In genomic region chr19:45584332-45585157, GRCh38 we compare ENCODE assay signal across 8 cellular contexts. TPM values are rescaled to one million over a fixed set of nuclear protein-coding genes. Genes with fewer than 3 reads are reported as not detected.
DNase-seq lines count a peak whose midpoint lies in the region; ATAC-seq, FAIRE-seq and TF ChIP-seq lines count a peak whose summit lies in the region.

TSS of gene OPA3 (minus strand) at chr19:45584802. CDS start at chr19:45584764, 38 bp downstream.

- peak within 1 kb of the TSS; percentile 62 to 74 for H3K4me3 ChIP-seq in prostate gland

- no peaks in the 10 kb centered on the region for H3K36me3 ChIP-seq in prostate gland

- no peaks in the 10 kb centered on the region for H3K4me1 ChIP-seq in prostate gland (replicated peaks)

- under 1% methylated on average over 57 of the region's 63 CpGs for WGBS in prostate gland

- ATAC-seq in GM18498 (IDR thresholded peaks at IDR 0.05; ENCODE audit: unreplicated experiment) (peak; percentile 90), HG02938 (IDR thresholded peaks at IDR 0.05; ENCODE audit: unreplicated experiment) (peak; percentile 81), left ventricle myocardium superior (peak; percentile 95)

- peak within 1 kb of the TSS; percentile 99 for H3K27ac ChIP-seq in angular gyrus (ENCODE audit: low read depth, low read length)
- H3K27ac ChIP-seq in prostate gland = peak within 1 kb of the TSS; percentile 95 to 98

- peak; percentile 99 to 100 for DNase-seq in NCI-H187 (lab: John Stamatoyannopoulos, UW)
- DNase-seq in T-helper 2 cell = peak; percentile 96 to 100 (median 99)
- DNase-seq in left ventricle myocardium superior = peak; percentile 100
- DNase-seq in prostate gland (ENCODE audit: low spot score) = peak; percentile 100
- peak; percentile 97 for DNase-seq in urothelium cell line (ENCODE audit: low spot score)

- intact Hi-C loops in left ventricle myocardium superior (cut with micrococcal nuclease) = no loop called here
- intact Hi-C loops in prostate gland (cut with DNase I) = no loop called here

- H3K9me3 ChIP-seq in prostate gland = no peaks in the 10 kb centered on the region

- FAIRE-seq in urothelium cell line (lab: Jason Lieb, UNC) = peak; percentile 99

- TF ChIP-seq POLR2A in prostate gland (IDR thresholded peaks at IDR 0.05) = peak; percentile 44

- H3K27me3 ChIP-seq in prostate gland (replicated peaks; ENCODE audit: insufficient read depth) = no peaks in the 10 kb centered on the region

- peak in 3 of 4 experiments; percentile 18 to 48 (median 34) for TF ChIP-seq CTCF in prostate gland (IDR thresholded peaks at IDR 0.05)

RNA-seq across cellular contexts. Expression of gene OPA3, which starts in this region (rescaled TPM):
- 26.9 TPM for total RNA-seq in left ventricle myocardium superior
- 10 to 100 TPM in 1 of 2 donors, 1 to 10 TPM in 1; 7.2 to 14.5 TPM for total RNA-seq in prostate gland

Comparison
In these comparisons a context has a peak if more than half of its experiments do, and no peak if none do; other contexts are left out.
1. Peak in every context shown above with its lines: DNase-seq, ATAC-seq, H3K4me3 ChIP-seq and H3K27ac ChIP-seq.